12 cellular contexts compared by ENCODE assay signal in genomic region chr10:44995581-44995913, GRCh38. TPM values are rescaled to one million over a fixed set of nuclear protein-coding genes. Genes with fewer than 3 reads are reported as not detected.
A peak's percentile ranks its signal among the peaks of the same experiment; 100 is the strongest.
DNase-seq lines count a peak whose midpoint lies in the region; ATAC-seq and TF ChIP-seq lines count a peak whose summit lies in the region.
"Had no signal": no experiment of that assay in that cellular context is flagged by ENCODE, and none has a peak within 500 bp of the region (broad histone marks: within the 10 kb centered on the region; RNA-seq: fewer than 3 reads in every experiment).

No MANE protein-coding gene starts in this region.

- H4K5ac ChIP-seq in IMR-90 (ENCODE audit: low read depth, low read length): peak overlapping the region; percentile 66

- no peak overlapping the region for H2AK9ac ChIP-seq in IMR-90 (replicated peaks; ENCODE audit: low read depth, low read length, poor library complexity)

- peak overlapping the region; percentile 39; the same call in 2 of the 3 replicates for H2BK15ac ChIP-seq in IMR-90 (ENCODE audit: low read depth, low read length)

- peaks cover 38% of the 10 kb centered on the region for H3K4me1 Mint-ChIP-seq in activated T-helper 1 cell treated with anti-CD3 and anti-CD28 coated beads, Interleukin-12 subunit alpha, Interleukin-12 subunit beta, Interleukin-2, Interleukin-4 antibody, amounts not matched to agents 30 ng/mL and 10 ng/mL and 1 ng/mL, durations not matched to agents 14 hours and 24 hours and 36 hours (ENCODE audit: low read depth)

- H3K9me1 ChIP-seq in IMR-90 (ENCODE audit: insufficient read depth, low read length): peaks cover 54% of the 10 kb centered on the region

- intact Hi-C loops in IMR-90 (cut with micrococcal nuclease) (no loop called here), right lobe of liver (cut with DNase I) (no loop called here)
- intact Hi-C loops in activated T-helper 1 cell treated with anti-CD3 and anti-CD28 coated beads, Interleukin-12 subunit alpha, Interleukin-12 subunit beta, Interleukin-2, Interleukin-4 antibody, amounts not matched to agents 30 ng/mL and 10 ng/mL and 1 ng/mL, durations not matched to agents 14 hours and 24 hours and 36 hours (cut with micrococcal nuclease): no loop called here

- H3K4me3 ChIP-seq in IMR-90 (ENCODE audit: insufficient read depth, low read depth, low read length) (no peak overlapping the region), right lobe of liver (no peak overlapping the region), stomach smooth muscle (ENCODE audit: low read length in 2 of 2) (no peak overlapping the region)

- dilution Hi-C loops in IMR-90 (cut with HindIII; ENCODE audit: low sequenced_read_pairs, unreplicated experiment): no loop called here

- peak overlapping the region; percentile 98; the same call in 1 of the 2 replicates for H2AK5ac ChIP-seq in IMR-90 (ENCODE audit: low read depth, low read length)

- peak overlapping the region; percentile 98 for H2BK20ac ChIP-seq in IMR-90 (ENCODE audit: low read depth, low read length)

- H3K56ac ChIP-seq in IMR-90 (ENCODE audit: extremely low read depth, insufficient read depth, low read length): no peak overlapping the region

- peak overlapping the region; percentile 19 for H3K27ac Mint-ChIP-seq in activated T-helper 1 cell treated with anti-CD3 and anti-CD28 coated beads, Interleukin-12 subunit alpha, Interleukin-12 subunit beta, Interleukin-2, Interleukin-4 antibody, amounts not matched to agents 30 ng/mL and 10 ng/mL and 1 ng/mL, durations not matched to agents 14 hours and 24 hours and 36 hours

- peak overlapping the region; percentile 91 for H3K18ac ChIP-seq in IMR-90 (ENCODE audit: low read depth, low read length)

- peak overlapping the region; percentile 30; the same call in 1 of the 2 replicates for H3K23ac ChIP-seq in IMR-90 (ENCODE audit: low read depth, low read length)

- TF ChIP-seq POLR2A in IMR-90 (IDR thresholded peaks at IDR 0.05; ENCODE audit: low read depth, low read length) (no peak), right lobe of liver (IDR thresholded peaks at IDR 0.05) (no peak)

- H3K14ac ChIP-seq in IMR-90 (replicated peaks; ENCODE audit: low read depth, low read length): peak overlapping the region; percentile 95; the same call in 1 of the 2 replicates

- H3K4ac ChIP-seq in IMR-90 (ENCODE audit: low read depth, low read length): peak overlapping the region; percentile 97

- BruUV-seq in IMR-90 (replicated peaks; lab: Mats Ljungman, UMichigan): no TSS peak

- H3K9ac ChIP-seq in IMR-90 (ENCODE audit: low read depth, low read length) (no peak overlapping the region), stomach smooth muscle (ENCODE audit: low read length in 2 of 2) (peak overlapping the region in 1 of 2 donors; percentile 13)

- peak overlapping the region; percentile 97; the same call in 1 of the 2 replicates for H3K27ac ChIP-seq in IMR-90 (ENCODE audit: insufficient read depth, low read length)
- peak overlapping the region; percentile 86 to 96 (median 95) for H3K27ac ChIP-seq in right lobe of liver
- H3K27ac ChIP-seq in stomach smooth muscle (ENCODE audit: low read length): peak overlapping the region; percentile 85
- no peak overlapping the region for H3K27ac ChIP-seq in RWPE1

- peaks cover 0 to 17% of the 10 kb centered on the region in 2 experiments; a peak in 3 of 4 replicates for H3K79me1 ChIP-seq in IMR-90 (ENCODE audit: low read depth in 1 of 2, low read length in 2 of 2)

- H3K9me3 ChIP-seq in IMR-90 (ENCODE audit: control insufficient read depth, insufficient read depth, low read length) (no peaks in the 10 kb centered on the region), right lobe of liver (no peaks in the 10 kb centered on the region), stomach smooth muscle (ENCODE audit: control insufficient read depth in 2 of 2, low read length in 2 of 2) (no peaks in the 10 kb centered on the region)

- no peaks in the 10 kb centered on the region for H3K27me3 ChIP-seq in IMR-90 (ENCODE audit: control insufficient read depth, insufficient read depth, low read length)
- no peaks in the 10 kb centered on the region for H3K27me3 ChIP-seq in right lobe of liver
- no peaks in the 10 kb centered on the region for H3K27me3 ChIP-seq in stomach smooth muscle (ENCODE audit: control insufficient read depth in 1 of 2, insufficient read depth in 2 of 2, low read length in 2 of 2)

- in situ Hi-C loops in IMR-90 (cut with MboI; ENCODE audit: low sequenced_read_pairs): loop anchor here (25.0 kb wide), 4 partner anchors 1017 to 1858 kb away; partner anchors contain the start of genes CSGALNACT2 and HNRNPF

- H3K36me3 ChIP-seq in IMR-90 (ENCODE audit: control insufficient read depth, insufficient read depth, low read length) (peaks cover 6% of the 10 kb centered on the region; the same call in 1 of the 2 replicates), right lobe of liver (no peaks in the 10 kb centered on the region), stomach smooth muscle (ENCODE audit: control insufficient read depth in 2 of 2, insufficient read depth in 2 of 2, low read length in 2 of 2) (peaks cover 6 to 14% of the 10 kb centered on the region in 2 donors)

- ATAC-seq in IMR-90 (ENCODE audit: low read depth) (no peak), right lobe of liver (no peak), HG03095 (IDR thresholded peaks at IDR 0.05; ENCODE audit: unreplicated experiment) (no peak)
- ATAC-seq: esophagus mucosa had no signal

- CTCF ChIA-PET in IMR-90 (lab: Yijun Ruan, JAX): interaction anchor here (1.1 kb wide), 1 partner anchor 63 kb away, joined by 5 read pairs; no protein-coding TSS in a partner anchor
- CTCF ChIA-PET in RWPE1 (lab: Yijun Ruan, JAX): no interaction called here

- no peak for TF ChIP-seq CTCF in IMR-90 (conservative IDR thresholded peaks at IDR 0.05; ENCODE audit: low read depth, low read length)
- TF ChIP-seq CTCF in right lobe of liver (IDR thresholded peaks at IDR 0.05): no peak
- no peak for TF ChIP-seq CTCF in RWPE1 (conservative IDR thresholded peaks at IDR 0.05; ENCODE audit: low read depth)

- no peaks in the 10 kb centered on the region for H4K20me1 ChIP-seq in IMR-90 (ENCODE audit: insufficient read depth, low read length)

- peaks cover 52% of the 10 kb centered on the region for H3K4me1 ChIP-seq in IMR-90 (ENCODE audit: control insufficient read depth, insufficient read depth, low read length)
- peaks cover 0 to 87% (median 49%) of the 10 kb centered on the region in 4 donors for H3K4me1 ChIP-seq in right lobe of liver
- H3K4me1 ChIP-seq in stomach smooth muscle (ENCODE audit: control insufficient read depth, insufficient read depth, low read length): peaks cover 59% of the 10 kb centered on the region

- H2AFZ ChIP-seq in IMR-90 (replicated peaks; ENCODE audit: low read length, poor library complexity): no peak overlapping the region

- peak overlapping the region; percentile 98 for H2BK5ac ChIP-seq in IMR-90 (ENCODE audit: low read depth, low read length, poor library complexity, severe bottlenecking)

- peaks cover 7% of the 10 kb centered on the region for H3K27me3 Mint-ChIP-seq in activated T-helper 1 cell treated with anti-CD3 and anti-CD28 coated beads, Interleukin-12 subunit alpha, Interleukin-12 subunit beta, Interleukin-2, Interleukin-4 antibody, amounts not matched to agents 30 ng/mL and 10 ng/mL and 1 ng/mL, durations not matched to agents 14 hours and 24 hours and 36 hours (ENCODE audit: insufficient read depth)

- H3K4me2 ChIP-seq in IMR-90 (ENCODE audit: low read depth, low read length): peak overlapping the region; percentile 18; the same call in 1 of the 2 replicates

- no peaks in the 10 kb centered on the region for H3K9me3 Mint-ChIP-seq in activated T-helper 1 cell treated with anti-CD3 and anti-CD28 coated beads, Interleukin-12 subunit alpha, Interleukin-12 subunit beta, Interleukin-2, Interleukin-4 antibody, amounts not matched to agents 30 ng/mL and 10 ng/mL and 1 ng/mL, durations not matched to agents 14 hours and 24 hours and 36 hours

- H4K8ac ChIP-seq in IMR-90 (ENCODE audit: low read depth in 2 of 2, low read length in 2 of 2): peak overlapping the region; percentile 92 to 96; a peak in 2 of 4 replicates

- peak overlapping the region; percentile 31; the same call in 1 of the 2 replicates for H4K91ac ChIP-seq in IMR-90 (ENCODE audit: insufficient read depth, low read depth, low read length)

- peak overlapping the region; percentile 99 for H2BK120ac ChIP-seq in IMR-90 (ENCODE audit: low read depth, low read length)

- H3K4me3 Mint-ChIP-seq in activated T-helper 1 cell treated with anti-CD3 and anti-CD28 coated beads, Interleukin-12 subunit alpha, Interleukin-12 subunit beta, Interleukin-2, Interleukin-4 antibody, amounts not matched to agents 30 ng/mL and 10 ng/mL and 1 ng/mL, durations not matched to agents 14 hours and 24 hours and 36 hours: no peak overlapping the region

- no CpG with 5 or more reads among the region's 4 CpGs for WGBS in IMR-90 (ENCODE audit: extremely low coverage in 2 of 2, insufficient read length in 1 of 2), 2 experiments
- WGBS in right lobe of liver (ENCODE audit: insufficient coverage, low coverage, low lambda C conversion rate, missing lambda C conversion rate): 16% methylated on average over 4 of the region's 4 CpGs

- no peak for TF ChIP-seq RAD21 in IMR-90 (IDR thresholded peaks at IDR 0.05; ENCODE audit: low read length)

- POLR2A ChIA-PET in IMR-90 (lab: Charles Lee; ENCODE audit: unreplicated experiment): no interaction called here
- POLR2A ChIA-PET in RWPE1 (lab: Yijun Ruan, JAX; ENCODE audit: low non-redundant PET): no interaction called here

- DNase-seq in IMR-90 (no peak), right lobe of liver (no peak), HPDE6-E6E7 (ENCODE audit: extremely low spot score) (no peak), COR-L47 (lab: John Stamatoyannopoulos, UW) (no peak), RWPE1 (ENCODE audit: low spot score) (no peak)
- no peak for DNase-seq in activated T-helper 1 cell treated with anti-CD3 and anti-CD28 coated beads, Interleukin-12 subunit alpha, Interleukin-12 subunit beta, Interleukin-2, Interleukin-4 antibody, amounts not matched to agents 30 ng/mL and 10 ng/mL and 1 ng/mL, durations not matched to agents 14 hours and 24 hours and 36 hours (ENCODE audit: low spot score)
- DNase-seq: NCI-H146, OCI-M1, small intestine had no signal

- peaks cover 3% of the 10 kb centered on the region for H3K36me3 Mint-ChIP-seq in activated T-helper 1 cell treated with anti-CD3 and anti-CD28 coated beads, Interleukin-12 subunit alpha, Interleukin-12 subunit beta, Interleukin-2, Interleukin-4 antibody, amounts not matched to agents 30 ng/mL and 10 ng/mL and 1 ng/mL, durations not matched to agents 14 hours and 24 hours and 36 hours (ENCODE audit: low read depth)

RNA-seq across cellular contexts. Expression of gene ZNF22, which starts 5.2 kb away (rescaled TPM):
- total RNA-seq in IMR-90 (2012; rRNA removed) (12.4 and 18.6 TPM in 2 replicates), right lobe of liver (10 to 100 TPM; 10.3 to 25.2 (median 12.2) TPM)
- 8.4 and 10.6 TPM in 2 replicates for polyA plus RNA-seq in IMR-90 (2012; rRNA removed)
- 1.7 and 2.4 TPM in 2 replicates for polyA plus RNA-seq in IMR-90 (2012; cell fraction: cytosol; rRNA removed)
- 0.39 and 4.0 TPM in 2 replicates for polyA plus RNA-seq in IMR-90 (2012; cell fraction: nucleus; rRNA removed; ENCODE audit: low replicate concordance)
- 23.1 and 25.6 TPM in 2 replicates for total RNA-seq in activated T-helper 1 cell treated with anti-CD3 and anti-CD28 coated beads, Interleukin-12 subunit alpha, Interleukin-12 subunit beta, Interleukin-2, Interleukin-4 antibody, amounts not matched to agents 30 ng/mL and 10 ng/mL and 1 ng/mL, durations not matched to agents 14 hours and 24 hours and 36 hours

RNA-seq across cellular contexts. Expression of gene DEPP1, which starts 16.9 kb away (rescaled TPM):
- total RNA-seq in IMR-90 (2012; rRNA removed) (11.7 and 13.6 TPM in 2 replicates), right lobe of liver (10 to 100 TPM in 5 of 6 experiments, 1 to 10 TPM in 1; 5.3 to 94.6 (median 71.5) TPM)
- polyA plus RNA-seq in IMR-90 (2012; rRNA removed): 19.7 and 30.0 TPM in 2 replicates
- 16.4 and 30.1 TPM in 2 replicates for polyA plus RNA-seq in IMR-90 (2012; cell fraction: cytosol; rRNA removed)
- polyA plus RNA-seq in IMR-90 (2012; cell fraction: nucleus; rRNA removed; ENCODE audit: low replicate concordance): 18.4 and 24.2 TPM in 2 replicates
- 4.6 and 5.3 TPM in 2 replicates for total RNA-seq in activated T-helper 1 cell treated with anti-CD3 and anti-CD28 coated beads, Interleukin-12 subunit alpha, Interleukin-12 subunit beta, Interleukin-2, Interleukin-4 antibody, amounts not matched to agents 30 ng/mL and 10 ng/mL and 1 ng/mL, durations not matched to agents 14 hours and 24 hours and 36 hours

RNA-seq across cellular contexts. Expression of gene RASSF4, which starts 35.9 kb away (rescaled TPM):
- total RNA-seq in IMR-90 (2012; rRNA removed): 5.9 and 6.1 TPM in 2 replicates
- polyA plus RNA-seq in IMR-90 (2012; rRNA removed): 8.6 and 10.1 TPM in 2 replicates
- polyA plus RNA-seq in IMR-90 (2012; cell fraction: cytosol; rRNA removed): 4.5 and 6.1 TPM in 2 replicates
- polyA plus RNA-seq in IMR-90 (2012; cell fraction: nucleus; rRNA removed; ENCODE audit: low replicate concordance): 46.1 and 53.0 TPM in 2 replicates
- total RNA-seq in activated T-helper 1 cell treated with anti-CD3 and anti-CD28 coated beads, Interleukin-12 subunit alpha, Interleukin-12 subunit beta, Interleukin-2, Interleukin-4 antibody, amounts not matched to agents 30 ng/mL and 10 ng/mL and 1 ng/mL, durations not matched to agents 14 hours and 24 hours and 36 hours: 1.3 and 2.5 TPM in 2 replicates
- 10 to 100 TPM; 13.6 to 28.5 (median 19.6) TPM for total RNA-seq in right lobe of liver
